Comparison of ENCODE assay signal across 8 cellular contexts in genomic region chr5:81301221-81302015, GRCh38. TPM values are rescaled to one million over a fixed set of nuclear protein-coding genes. Genes with fewer than 3 reads are reported as not detected.
DNase-seq lines count a peak whose midpoint lies in the region; ATAC-seq and TF ChIP-seq lines count a peak whose summit lies in the region.

Gene ZCCHC9, plus strand, starts transcription at chr5:81301587. Its CDS starts 3,171 bp downstream, at chr5:81304758.

- peak; percentile 89 to 97 (median 93) for DNase-seq in CD4-positive, CD25-positive, alpha-beta regulatory T cell
- peak; percentile 93 for DNase-seq in NCI-H774 (lab: John Stamatoyannopoulos, UW)
- DNase-seq in activated CD4-positive, alpha-beta T cell treated with anti-CD3 and anti-CD28 coated beads, Interleukin-2, amount 50 U/mL, for 4 hours: peak; percentile 86 to 89
- peak; percentile 98 for DNase-seq in dermis blood vessel endothelial cell
- peak; percentile 96 for DNase-seq in left lung
- peak; percentile 85 to 91 for DNase-seq in stimulated activated CD4-positive, alpha-beta T cell treated with anti-CD3 and anti-CD28 coated beads, Interleukin-2, amount 100 ng/mL, for 48 hours

- H3K4me1 Mint-ChIP-seq in CD4-positive, CD25-positive, alpha-beta regulatory T cell: peaks cover 21 to 80% (median 51%) of the 10 kb centered on the region in 4 donors

- H3K27me3 ChIP-seq in CD4-positive, CD25-positive, alpha-beta regulatory T cell (ENCODE audit: control insufficient read depth, insufficient read depth, low read length): no peaks in the 10 kb centered on the region
- H3K27me3 ChIP-seq in left lung: no peaks in the 10 kb centered on the region

- peak within 1 kb of the TSS; percentile 87 for H3K27ac ChIP-seq in CD4-positive, CD25-positive, alpha-beta regulatory T cell (ENCODE audit: insufficient read depth, low read length, poor library complexity, severe bottlenecking)
- H3K27ac ChIP-seq in left lung: peak within 1 kb of the TSS; percentile 92

- H3K9me3 ChIP-seq in CD4-positive, CD25-positive, alpha-beta regulatory T cell (ENCODE audit: control insufficient read depth in 2 of 2, low read length in 2 of 2): no peaks in the 10 kb centered on the region
- H3K9me3 ChIP-seq in left lung: no peaks in the 10 kb centered on the region

- H3K9me3 Mint-ChIP-seq in CD4-positive, CD25-positive, alpha-beta regulatory T cell: no peaks in the 10 kb centered on the region

- ATAC-seq in CD4-positive, CD25-positive, alpha-beta regulatory T cell (ENCODE audit: low read depth in 2 of 2): peak; percentile 95 to 96
- ATAC-seq in GM19372 (IDR thresholded peaks at IDR 0.05; ENCODE audit: low read depth, unreplicated experiment): peak; percentile 96
- ATAC-seq in HG03558 (IDR thresholded peaks at IDR 0.05; ENCODE audit: extremely low read depth, unreplicated experiment): peak; percentile 89
- peak; percentile 95 for ATAC-seq in left lung

- peak within 1 kb of the TSS; percentile 89 to 99 (median 97) for H3K27ac Mint-ChIP-seq in CD4-positive, CD25-positive, alpha-beta regulatory T cell

- peak within 1 kb of the TSS; percentile 96 for H3K4me3 ChIP-seq in CD4-positive, CD25-positive, alpha-beta regulatory T cell (ENCODE audit: low read depth, low read length)
- peak within 1 kb of the TSS; percentile 78 to 79 for H3K4me3 ChIP-seq in left lung

- intact Hi-C loops in left lung (cut with DNase I): no loop called here

- peaks cover 6% of the 10 kb centered on the region for H3K36me3 ChIP-seq in CD4-positive, CD25-positive, alpha-beta regulatory T cell (ENCODE audit: control insufficient read depth, insufficient read depth, low read length)
- H3K36me3 ChIP-seq in left lung: peaks cover 0 to 3% of the 10 kb centered on the region in 2 donors

- H3K27me3 Mint-ChIP-seq in CD4-positive, CD25-positive, alpha-beta regulatory T cell: no peaks in the 10 kb centered on the region

- H3K4me1 ChIP-seq in CD4-positive, CD25-positive, alpha-beta regulatory T cell (ENCODE audit: control insufficient read depth, insufficient read depth, low read length, poor library complexity, severe bottlenecking): peaks cover 41% of the 10 kb centered on the region
- peaks cover 0 to 39% of the 10 kb centered on the region in 2 donors for H3K4me1 ChIP-seq in left lung

- peaks cover 6% of the 10 kb centered on the region for H3K36me3 Mint-ChIP-seq in CD4-positive, CD25-positive, alpha-beta regulatory T cell

- H3K4me3 Mint-ChIP-seq in CD4-positive, CD25-positive, alpha-beta regulatory T cell: peak within 1 kb of the TSS; percentile 91 to 98 (median 94)

- TF ChIP-seq CTCF in left lung (IDR thresholded peaks at IDR 0.05): no peak

RNA-seq across cellular contexts. Expression of gene ZCCHC9, which starts in this region (rescaled TPM):
- 21.1 TPM for total RNA-seq in CD4-positive, CD25-positive, alpha-beta regulatory T cell
- polyA plus RNA-seq in CD4-positive, CD25-positive, alpha-beta regulatory T cell: 10 to 100 TPM; 18.7 to 24.9 (median 22.6) TPM
- total RNA-seq in dermis blood vessel endothelial cell (20.7 and 26.4 TPM in 2 replicates), left lung (10 to 100 TPM; 21.3 to 22.3 TPM)

Comparison
In these comparisons a context has a peak if more than half of its experiments do, and no peak if none do; other contexts are left out.
1. Peak in every context shown above with its lines: DNase-seq, ATAC-seq, H3K4me3 ChIP-seq and H3K27ac ChIP-seq.